In genomic region chr1:37239225-37239740, GRCh38 we compare ENCODE assay signal across 13 cellular contexts.
"Had no signal": no experiment of that assay in that cellular context is flagged by ENCODE, and none has a peak within 500 bp of the region (broad histone marks: within the 10 kb centered on the region; RNA-seq: fewer than 3 reads in every experiment).

No MANE protein-coding gene starts in this region.

- H3K36me3 ChIP-seq: left ventricle myocardium inferior, thyroid gland had no signal

- H3K4me3 ChIP-seq: left ventricle myocardium inferior, mucosa of descending colon, thyroid gland had no signal

- H3K27me3 ChIP-seq: thyroid gland had no signal

- DNase-seq: activated CD4-positive, CD25-positive, alpha-beta regulatory T cell treated with anti-CD3 and anti-CD28 coated beads, Interleukin-2, amount 50 U/mL, for 72 hours; activated naive CD4-positive, alpha-beta T cell; activated naive CD8-positive, alpha-beta T cell treated with anti-CD3 and anti-CD28 coated beads, Interleukin-2, amount 10 ng/mL, durations not matched to agents 7 days and 5 days; cortex of kidney; effector CD4-positive, alpha-beta T cell; foreskin fibroblast; left ventricle myocardium inferior; mucosa of descending colon; naive thymus-derived CD8-positive, alpha-beta T cell; posterior cingulate gyrus; retina; thyroid gland had no signal

- ATAC-seq: mucosa of descending colon; naive thymus-derived CD8-positive, alpha-beta T cell; stimulated activated effector memory CD8-positive, alpha-beta T cell treated with anti-CD3 and anti-CD28 coated beads, Interleukin-12 subunit alpha, Interleukin-12 subunit beta, amount 100 ng/mL, for 72 hours had no signal

- H3K27ac ChIP-seq: left ventricle myocardium inferior, thyroid gland had no signal

- H3K4me1 ChIP-seq: left ventricle myocardium inferior, thyroid gland had no signal

- H3K9me3 ChIP-seq: left ventricle myocardium inferior, mucosa of descending colon, thyroid gland had no signal
